Comparison of ENCODE assay signal across 13 cellular contexts in the genomic region with DNA sequence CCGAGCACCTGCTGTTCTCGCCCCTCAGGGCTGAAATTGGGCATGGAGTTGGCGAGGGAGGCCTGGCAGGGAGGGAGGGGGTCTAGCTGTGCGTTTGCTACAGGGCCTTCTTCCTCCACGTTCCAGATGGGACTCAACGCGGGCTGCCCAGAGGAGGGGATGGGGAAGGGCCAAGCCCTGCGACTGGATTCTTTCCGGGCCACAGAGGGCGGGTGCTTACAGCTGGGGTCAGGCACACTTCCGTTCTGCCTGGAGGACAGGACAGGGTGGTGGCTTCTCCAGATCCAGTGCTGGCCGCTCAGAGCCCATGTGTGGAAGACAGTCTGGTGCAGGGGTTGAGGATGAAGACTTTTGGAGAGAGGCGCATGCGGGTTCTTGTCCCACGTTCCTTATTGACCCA.
DNase-seq lines count a peak whose midpoint lies in the region; ATAC-seq and TF ChIP-seq lines count a peak whose summit lies in the region.
"Had no signal": no experiment of that assay in that cellular context is flagged by ENCODE, and none has a peak within 500 bp of the region (broad histone marks: within the 10 kb centered on the region; RNA-seq: fewer than 3 reads in every experiment).

No MANE protein-coding gene starts in this region.

- H3K9ac ChIP-seq in adipocyte (ENCODE audit: low read length) = peak overlapping the region; percentile 77

- ATAC-seq in GM19395 (IDR thresholded peaks at IDR 0.05; ENCODE audit: unreplicated experiment) = no peak

- no peak for TF ChIP-seq CTCF in left ventricle myocardium inferior (IDR thresholded peaks at IDR 0.05; ENCODE audit: borderline replicate concordance)
- no peak for TF ChIP-seq CTCF in prostate gland (IDR thresholded peaks at IDR 0.05)

- no peak for TF ChIP-seq POLR2A in prostate gland (IDR thresholded peaks at IDR 0.05)

- H3K4me3 ChIP-seq in adipocyte (ENCODE audit: low read length) = no peak overlapping the region
- H3K4me3 ChIP-seq in left ventricle myocardium inferior = peak overlapping the region; percentile 63
- no peak overlapping the region for H3K4me3 ChIP-seq in prostate gland
- no peak overlapping the region for H3K4me3 ChIP-seq in HAP-1
- H3K4me3 ChIP-seq: cardiac muscle cell, SJSA1 had no signal

- intact Hi-C loops in left ventricle myocardium inferior (cut with micrococcal nuclease) = loop anchor here (10.0 kb wide), 1 partner anchor 420 kb away; no protein-coding TSS in a partner anchor
- intact Hi-C loops in prostate gland (cut with DNase I) = loop anchor here (2.0 to 10.0 kb wide), 5 partner anchors 42 to 590 kb away; no protein-coding TSS in a partner anchor

- peaks cover 6% of the 10 kb centered on the region for H3K4me1 ChIP-seq in adipocyte (ENCODE audit: control insufficient read depth, insufficient read depth, low read length)
- H3K4me1 ChIP-seq in left ventricle myocardium inferior = peaks cover 15% of the 10 kb centered on the region
- peaks cover 15% of the 10 kb centered on the region for H3K4me1 ChIP-seq in prostate gland (replicated peaks)
- peaks cover 21% of the 10 kb centered on the region for H3K4me1 ChIP-seq in HAP-1

- WGBS in prostate gland = 85% methylated on average over 13 of the region's 15 CpGs

- H3K27me3 ChIP-seq in adipocyte (replicated peaks; ENCODE audit: control insufficient read depth, insufficient read depth, low read length) (peaks cover 6% of the 10 kb centered on the region), left ventricle myocardium inferior (ENCODE audit: low read depth) (no peaks in the 10 kb centered on the region), prostate gland (replicated peaks; ENCODE audit: insufficient read depth) (no peaks in the 10 kb centered on the region), HAP-1 (ENCODE audit: low read depth) (no peaks in the 10 kb centered on the region)
- H3K27me3 ChIP-seq: cardiac muscle cell, SJSA1 had no signal

- H3K36me3 ChIP-seq in adipocyte (ENCODE audit: control insufficient read depth, insufficient read depth, low read length, severe bottlenecking) = no peaks in the 10 kb centered on the region
- H3K36me3 ChIP-seq in left ventricle myocardium inferior = no peaks in the 10 kb centered on the region
- H3K36me3 ChIP-seq in prostate gland = no peaks in the 10 kb centered on the region
- no peaks in the 10 kb centered on the region for H3K36me3 ChIP-seq in HAP-1 (replicated peaks)
- H3K36me3 ChIP-seq: cardiac muscle cell, SJSA1 had no signal

- in situ Hi-C loops in HAP-1 (cut with MboI; ENCODE audit: low sequenced_read_pairs) = loop anchor here (10.0 kb wide), 1 partner anchor 280 kb away; the partner anchor contains the start of gene C1orf21

- H3K9me3 ChIP-seq in adipocyte (ENCODE audit: control insufficient read depth, low read length) (no peaks in the 10 kb centered on the region), left ventricle myocardium inferior (replicated peaks) (no peaks in the 10 kb centered on the region), prostate gland (no peaks in the 10 kb centered on the region), HAP-1 (no peaks in the 10 kb centered on the region)
- H3K9me3 ChIP-seq: SJSA1 had no signal

- H3K27ac ChIP-seq in left ventricle myocardium inferior (replicated peaks) (no peak overlapping the region), prostate gland (peak overlapping the region; percentile 34 to 47)
- H3K27ac ChIP-seq: cardiac muscle cell, SJSA1 had no signal

- DNase-seq in ELF-1 (ENCODE audit: low read depth, low spot score) (peak; percentile 50), adipocyte (ENCODE audit: low read depth) (no peak), left ventricle myocardium inferior (no peak), prostate gland (ENCODE audit: low spot score) (no peak), T-helper 1 cell (no peak), HAP-1 (ENCODE audit: low spot score in 2 of 2) (no peak), NCI-H2107 treated with DMSO at 0.1 percent for 48 hours (lab: John Stamatoyannopoulos, UW; ENCODE audit: unreplicated experiment) (no peak)
- DNase-seq: activated B cell treated with CpG ODN at 0.5 μM for 24 hours, NCI-H1930, NCI-H524 had no signal
